ENCODE assay signal across 29 cellular contexts in the genomic region with DNA sequence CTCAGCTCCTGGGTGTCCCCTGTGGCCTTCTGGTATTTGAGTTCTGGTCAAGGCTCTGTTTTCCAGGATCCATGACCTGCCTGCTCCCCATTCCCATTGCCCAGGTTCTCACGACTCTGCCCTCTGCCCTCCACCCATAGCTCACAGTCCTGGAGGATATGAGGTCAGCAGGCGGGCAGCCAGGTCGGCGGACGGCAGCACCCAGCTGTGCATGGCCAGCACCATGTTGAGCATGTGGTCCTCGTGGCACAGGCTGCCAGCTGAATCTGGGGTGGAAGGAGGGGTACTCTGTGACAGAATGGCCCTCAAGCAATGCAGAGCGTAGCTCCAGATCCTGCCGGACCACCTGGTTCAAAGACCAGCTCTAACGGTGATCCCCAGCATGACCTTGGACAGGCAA. TPM values are rescaled to one million over a fixed set of nuclear protein-coding genes. Genes with fewer than 3 reads are reported as not detected.
"Had no signal": no experiment of that assay in that cellular context is flagged by ENCODE, and none has a peak within 500 bp of the region (broad histone marks: within the 10 kb centered on the region; RNA-seq: fewer than 3 reads in every experiment).

No MANE protein-coding gene starts in this region.

- H3K4me3 ChIP-seq: K562, SJSA1, SK-N-MC had no signal

- H3K27me3 Mint-ChIP-seq: IgD-negative memory B cell had no signal

- H3K9me3 ChIP-seq: SJSA1 had no signal

- H3K9ac ChIP-seq: KMS-11 had no signal

- DNase-seq: Kasumi-1, MV-4-11, NCI-H1048, NCI-H1105, NCI-H1417, NCI-H1436 treated with DMSO at 0.1 percent for 48 hours, NCI-H1694, NCI-H187 treated with DMSO at 0.1 percent for 48 hours, NCI-H2081, NCI-H2171, NCI-H226, NCI-H446, NCI-H510A, NCI-H524 treated with DMSO at 0.1 percent for 48 hours, NCI-H69, NCI-H774, Right ventricle myocardium superior, RPMI8226, SIG-M5, SW 1271 had no signal

- H3K36me3 ChIP-seq: SJSA1 had no signal

- H3K4me1 ChIP-seq: SJSA1 had no signal

- H3K4me2 ChIP-seq: KMS-11 had no signal

- FAIRE-seq: HTR-8/SVneo, K562, RCC 7860 had no signal

- H3K36me3 Mint-ChIP-seq: IgD-negative memory B cell had no signal

- H3K4me3 Mint-ChIP-seq: IgD-negative memory B cell had no signal

- H3K27ac ChIP-seq: HL-60, KMS-11, SJSA1, SK-N-MC had no signal

- H3K9me3 Mint-ChIP-seq: IgD-negative memory B cell had no signal

RNA-seq across cellular contexts. Expression of gene RASGRP4, which starts 5.1 kb away (rescaled TPM):
- total RNA-seq: M059J, SJSA1 had no signal

RNA-seq across cellular contexts. Expression of gene RYR1, which starts 12.6 kb away (rescaled TPM):
- total RNA-seq: M059J, SJSA1 had no signal

RNA-seq across cellular contexts. Expression of gene SPRED3, which starts 32.4 kb away (rescaled TPM):
- polyA plus RNA-seq: IgD-negative memory B cell had no signal

RNA-seq across cellular contexts. Expression of gene GGN, which starts 33.1 kb away (rescaled TPM):
- polyA plus RNA-seq: IgD-negative memory B cell had no signal
